Comparison of ENCODE assay signal across 35 cellular contexts in the genomic region with DNA sequence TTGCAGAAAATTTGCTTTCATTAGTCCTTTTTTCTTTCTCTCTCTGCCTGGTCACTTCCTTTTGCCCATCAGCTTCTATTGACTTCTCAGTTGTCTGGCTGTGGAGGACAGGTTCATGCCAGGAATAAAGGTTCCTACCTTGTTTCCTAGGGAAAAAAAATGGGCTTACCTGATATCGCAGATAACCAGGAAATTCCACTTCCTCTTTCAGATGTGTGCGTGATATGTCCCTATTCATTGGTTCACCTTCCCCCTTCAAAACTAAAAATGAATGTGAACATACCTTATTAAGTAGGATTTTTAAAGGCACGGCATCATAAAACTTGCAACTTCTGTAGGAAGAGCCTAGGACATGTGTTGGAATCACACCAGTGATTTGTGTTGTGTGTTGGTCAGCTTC.
"Had no signal": no experiment of that assay in that cellular context is flagged by ENCODE, and none has a peak within 500 bp of the region (broad histone marks: within the 10 kb centered on the region; RNA-seq: fewer than 3 reads in every experiment).

No MANE protein-coding gene starts in this region.

- H3K9me3 ChIP-seq: ascending aorta had no signal

- H3K4me1 Mint-ChIP-seq: activated B cell treated with CpG ODN at 0.5 μM for 24 hours; activated naive CD4-positive, alpha-beta T cell treated with anti-CD3 and anti-CD28 coated beads, Interleukin-2, amount 10 ng/mL, durations not matched to agents 7 days and 5 days; brain had no signal

- H3K9me3 Mint-ChIP-seq: activated CD4-positive, alpha-beta memory T cell treated with anti-CD3 and anti-CD28 coated beads for 36 hours; activated CD8-positive, alpha-beta T cell treated with anti-CD3 and anti-CD28 coated beads for 36 hours; activated naive CD4-positive, alpha-beta T cell treated with anti-CD3 and anti-CD28 coated beads, Interleukin-2, amount 10 ng/mL, durations not matched to agents 7 days and 5 days had no signal

- DNase-seq: activated B cell treated with CpG ODN at 0.5 μM for 24 hours; activated CD4-positive, alpha-beta memory T cell treated with anti-CD3 and anti-CD28 coated beads for 36 hours; activated CD4-positive, alpha-beta T cell treated with anti-CD3 and anti-CD28 coated beads for 4 hours; activated CD4-positive, alpha-beta T cell treated with anti-CD3 and anti-CD28 coated beads, Interleukin-2, amount 10 ng/mL, durations not matched to agents 24 days and 14 days; activated CD4-positive, alpha-beta T cell treated with anti-CD3 and anti-CD28 coated beads, Interleukin-2, amount 50 U/mL, for 1 hour; activated CD4-positive, alpha-beta T cell treated with anti-CD3 and anti-CD28 coated beads, Interleukin-2, amount 50 U/mL, for 4 hours; activated CD4-positive, CD25-positive, alpha-beta regulatory T cell treated with anti-CD3 and anti-CD28 coated beads, Interleukin-2, amount 50 U/mL, for 72 hours; activated CD8-positive, alpha-beta memory T cell treated with anti-CD3 and anti-CD28 coated beads, Interleukin-2, amount 50 U/mL, for 4 hours; activated CD8-positive, alpha-beta T cell treated with anti-CD3 and anti-CD28 coated beads for 36 hours; activated effector memory CD4-positive, alpha-beta T cell treated with Interleukin-2 at 50 U/mL for 16 hours; activated gamma-delta T cell; activated naive CD4-positive, alpha-beta T cell treated with anti-CD3 and anti-CD28 coated beads, Interleukin-2, amount 10 ng/mL, durations not matched to agents 7 days and 5 days; activated naive CD4-positive, alpha-beta T cell treated with Interleukin-2 at 50 U/mL for 16 hours; activated naive CD8-positive, alpha-beta T cell treated with anti-CD3 and anti-CD28 coated beads, Interleukin-2, amount 10 ng/mL, durations not matched to agents 7 days and 5 days; activated naive CD8-positive, alpha-beta T cell treated with anti-CD3 and anti-CD28 coated beads, Interleukin-2, amount 50 U/mL, for 24 hours; activated T-cell treated with anti-CD3 and anti-CD28 coated beads for 4 hours; activated T-cell treated with anti-CD3 and anti-CD28 coated beads, Interleukin-2, amount 50 U/mL, for 1 hour; activated T-cell treated with anti-CD3 and anti-CD28 coated beads, Interleukin-2, amount 50 U/mL, for 4 hours; activated T-cell treated with anti-CD3 and anti-CD28 coated beads, Interleukin-2, amount 50 U/mL, for 72 hours; amygdala; anterior cingulate cortex; central memory CD4-positive, alpha-beta T cell; T-helper 1 cell; T-helper 2 cell; T-helper 9 cell had no signal

- H3K27ac ChIP-seq: ascending aorta, VCaP had no signal

- H3K27me3 ChIP-seq: ascending aorta had no signal

- H3K4me1 ChIP-seq: ascending aorta had no signal

- H3K4me3 Mint-ChIP-seq: activated B cell treated with CpG ODN at 0.5 μM for 24 hours; activated CD4-positive, alpha-beta memory T cell treated with anti-CD3 and anti-CD28 coated beads for 36 hours; activated CD4-positive, alpha-beta T cell treated with anti-CD3 and anti-CD28 coated beads, Interleukin-2, amount 10 ng/mL, durations not matched to agents 24 days and 14 days; activated CD8-positive, alpha-beta T cell treated with anti-CD3 and anti-CD28 coated beads for 36 hours; activated naive CD4-positive, alpha-beta T cell treated with anti-CD3 and anti-CD28 coated beads, Interleukin-2, amount 10 ng/mL, durations not matched to agents 7 days and 5 days; activated naive CD4-positive, alpha-beta T cell treated with anti-CD3 and anti-CD28 coated beads, Interleukin-2, amount 50 U/mL, for 24 hours; activated naive CD8-positive, alpha-beta T cell; activated naive CD8-positive, alpha-beta T cell treated with anti-CD3 and anti-CD28 coated beads, Interleukin-2, amount 10 ng/mL, durations not matched to agents 7 days and 5 days; activated naive CD8-positive, alpha-beta T cell treated with anti-CD3 and anti-CD28 coated beads, Interleukin-2, amount 50 U/mL, for 24 hours; activated T-cell treated with anti-CD3 and anti-CD28 coated beads, Interleukin-2, amount 50 U/mL, for 4 hours; activated T-cell treated with anti-CD3 and anti-CD28 coated beads, Interleukin-2, amount 50 U/mL, for 72 hours; activated T-helper 1 cell treated with anti-CD3 and anti-CD28 coated beads, Interleukin-12 subunit alpha, Interleukin-12 subunit beta, Interleukin-2, Interleukin-4 antibody, amounts not matched to agents 30 ng/mL and 10 ng/mL and 1 ng/mL, durations not matched to agents 14 hours and 24 hours and 36 hours; brain; T-helper 1 cell treated with Interleukin-12 subunit alpha and Interleukin-12 subunit beta and Interleukin-4 antibody, amounts not matched to agents 30 μg/mL and 1 μg/mL, for 36 hours; T-helper 2 cell treated with Interferon-gamma antibody and Interleukin-4, amounts not matched to agents 5 μg/mL and 100 μg/mL, for 36 hours had no signal

- ATAC-seq: activated CD8-positive, alpha-beta T cell treated with anti-CD3 and anti-CD28 coated beads for 36 hours; activated naive CD8-positive, alpha-beta T cell treated with anti-CD3 and anti-CD28 coated beads, Interleukin-2, amount 50 U/mL, for 24 hours; activated T-cell treated with anti-CD3 and anti-CD28 coated beads, Interleukin-2, amount 50 U/mL, for 4 hours; activated T-cell treated with anti-CD3 and anti-CD28 coated beads, Interleukin-2, amount 50 U/mL, for 72 hours had no signal

- FAIRE-seq: TTC549 had no signal

- H3K27ac Mint-ChIP-seq: activated B cell treated with CpG ODN at 0.5 μM for 24 hours; activated CD4-positive, alpha-beta memory T cell treated with anti-CD3 and anti-CD28 coated beads for 36 hours; activated CD4-positive, alpha-beta T cell treated with anti-CD3 and anti-CD28 coated beads, Interleukin-2, amount 10 ng/mL, durations not matched to agents 24 days and 14 days; activated naive CD4-positive, alpha-beta T cell treated with anti-CD3 and anti-CD28 coated beads, Interleukin-2, amount 50 U/mL, for 24 hours; activated naive CD8-positive, alpha-beta T cell; activated naive CD8-positive, alpha-beta T cell treated with anti-CD3 and anti-CD28 coated beads, Interleukin-2, amount 10 ng/mL, durations not matched to agents 7 days and 5 days; activated naive CD8-positive, alpha-beta T cell treated with anti-CD3 and anti-CD28 coated beads, Interleukin-2, amount 50 U/mL, for 24 hours; activated T-cell treated with anti-CD3 and anti-CD28 coated beads, Interleukin-2, amount 50 U/mL, for 72 hours; activated T-helper 1 cell treated with anti-CD3 and anti-CD28 coated beads, Interleukin-12 subunit alpha, Interleukin-12 subunit beta, Interleukin-2, Interleukin-4 antibody, amounts not matched to agents 30 ng/mL and 10 ng/mL and 1 ng/mL, durations not matched to agents 14 hours and 24 hours and 36 hours; activated T-helper 2 cell treated with anti-CD3 and anti-CD28 coated beads, Interferon-gamma antibody, Interleukin-2, Interleukin-4, amounts not matched to agents 10 μg/mL and 5 μg/mL and 100 μg/mL, durations not matched to agents 14 hours and 24 hours and 36 hours; brain; T-helper 1 cell treated with Interleukin-12 subunit alpha and Interleukin-12 subunit beta and Interleukin-4 antibody, amounts not matched to agents 30 μg/mL and 1 μg/mL, for 36 hours; T-helper 2 cell treated with Interferon-gamma antibody and Interleukin-4, amounts not matched to agents 5 μg/mL and 100 μg/mL, for 36 hours had no signal

- H3K27me3 Mint-ChIP-seq: activated B cell treated with CpG ODN at 0.5 μM for 24 hours; activated CD4-positive, alpha-beta memory T cell treated with anti-CD3 and anti-CD28 coated beads for 36 hours; activated CD4-positive, alpha-beta T cell treated with anti-CD3 and anti-CD28 coated beads, Interleukin-2, amount 10 ng/mL, durations not matched to agents 24 days and 14 days; activated CD8-positive, alpha-beta T cell treated with anti-CD3 and anti-CD28 coated beads for 36 hours; activated naive CD4-positive, alpha-beta T cell treated with anti-CD3 and anti-CD28 coated beads, Interleukin-2, amount 10 ng/mL, durations not matched to agents 7 days and 5 days; activated naive CD4-positive, alpha-beta T cell treated with anti-CD3 and anti-CD28 coated beads, Interleukin-2, amount 50 U/mL, for 24 hours; activated naive CD8-positive, alpha-beta T cell; activated naive CD8-positive, alpha-beta T cell treated with anti-CD3 and anti-CD28 coated beads, Interleukin-2, amount 10 ng/mL, durations not matched to agents 7 days and 5 days; activated naive CD8-positive, alpha-beta T cell treated with anti-CD3 and anti-CD28 coated beads, Interleukin-2, amount 50 U/mL, for 24 hours; brain had no signal

- H3K4me3 ChIP-seq: ascending aorta had no signal
